ENCODE assay signal across 1 cellular context in the genomic region with DNA sequence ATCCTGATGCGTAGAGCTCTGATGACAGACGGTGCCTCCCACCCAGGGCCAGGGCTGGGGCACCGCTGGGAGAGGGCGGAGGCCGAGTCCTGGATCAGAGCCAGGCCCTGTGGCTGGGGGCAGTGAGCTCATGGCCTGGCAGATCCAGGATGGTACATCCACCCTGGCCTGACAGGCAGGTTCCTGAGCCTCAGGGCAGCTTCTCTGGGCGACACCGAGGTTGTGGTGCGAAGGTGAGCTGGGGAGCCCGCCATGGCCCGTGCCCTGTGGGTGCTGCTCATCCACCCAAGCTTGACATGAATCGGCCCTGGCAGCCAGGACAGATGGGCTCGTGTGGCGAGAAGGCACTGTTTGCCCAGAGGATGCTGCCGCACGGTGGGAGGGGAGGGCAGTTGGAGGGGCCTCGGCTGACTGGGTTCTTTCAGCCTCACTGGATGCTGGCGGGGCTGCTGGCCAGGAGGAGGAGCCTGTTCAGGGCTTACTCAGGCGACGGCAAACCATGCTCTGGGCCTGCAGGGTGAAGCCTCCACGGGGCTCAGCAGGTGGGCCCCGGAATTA.
TF ChIP-seq lines count a peak whose summit lies in the region.

No MANE protein-coding gene starts in this region.

TF ChIP-seq in HCT116, 20 proteins besides CTCF, POLR2A, EP300 and RAD21 (continued from another document):
- no peak for TF ChIP-seq CEBPB (IDR thresholded peaks at IDR 0.05; ENCODE audit: low read depth)
- no peak for TF ChIP-seq TCF7L2 (IDR thresholded peaks at IDR 0.05; ENCODE audit: borderline replicate concordance, extremely low read depth, insufficient read depth, insufficient read length)
- TF ChIP-seq, protein P1, sequence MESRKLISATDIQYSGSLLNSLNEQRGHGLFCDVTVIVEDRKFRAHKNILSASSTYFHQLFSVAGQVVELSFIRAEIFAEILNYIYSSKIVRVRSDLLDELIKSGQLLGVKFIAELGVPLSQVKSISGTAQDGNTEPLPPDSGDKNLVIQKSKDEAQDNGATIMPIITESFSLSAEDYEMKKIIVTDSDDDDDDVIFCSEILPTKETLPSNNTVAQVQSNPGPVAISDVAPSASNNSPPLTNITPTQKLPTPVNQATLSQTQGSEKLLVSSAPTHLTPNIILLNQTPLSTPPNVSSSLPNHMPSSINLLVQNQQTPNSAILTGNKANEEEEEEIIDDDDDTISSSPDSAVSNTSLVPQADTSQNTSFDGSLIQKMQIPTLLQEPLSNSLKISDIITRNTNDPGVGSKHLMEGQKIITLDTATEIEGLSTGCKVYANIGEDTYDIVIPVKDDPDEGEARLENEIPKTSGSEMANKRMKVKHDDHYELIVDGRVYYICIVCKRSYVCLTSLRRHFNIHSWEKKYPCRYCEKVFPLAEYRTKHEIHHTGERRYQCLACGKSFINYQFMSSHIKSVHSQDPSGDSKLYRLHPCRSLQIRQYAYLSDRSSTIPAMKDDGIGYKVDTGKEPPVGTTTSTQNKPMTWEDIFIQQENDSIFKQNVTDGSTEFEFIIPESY (IDR thresholded peaks at IDR 0.05; ENCODE audit: extremely low read depth, insufficient replicate concordance, low read length) = no peak
- TF ChIP-seq POLR2AphosphoS5 (IDR thresholded peaks at IDR 0.05; ENCODE audit: low read depth, low read length) = no peak
- TF ChIP-seq ELF1 (IDR thresholded peaks at IDR 0.05; ENCODE audit: borderline replicate concordance, low read depth) = no peak
- TF ChIP-seq SIN3A (IDR thresholded peaks at IDR 0.05; ENCODE audit: low read depth) = no peak
- TF ChIP-seq, protein P2, sequence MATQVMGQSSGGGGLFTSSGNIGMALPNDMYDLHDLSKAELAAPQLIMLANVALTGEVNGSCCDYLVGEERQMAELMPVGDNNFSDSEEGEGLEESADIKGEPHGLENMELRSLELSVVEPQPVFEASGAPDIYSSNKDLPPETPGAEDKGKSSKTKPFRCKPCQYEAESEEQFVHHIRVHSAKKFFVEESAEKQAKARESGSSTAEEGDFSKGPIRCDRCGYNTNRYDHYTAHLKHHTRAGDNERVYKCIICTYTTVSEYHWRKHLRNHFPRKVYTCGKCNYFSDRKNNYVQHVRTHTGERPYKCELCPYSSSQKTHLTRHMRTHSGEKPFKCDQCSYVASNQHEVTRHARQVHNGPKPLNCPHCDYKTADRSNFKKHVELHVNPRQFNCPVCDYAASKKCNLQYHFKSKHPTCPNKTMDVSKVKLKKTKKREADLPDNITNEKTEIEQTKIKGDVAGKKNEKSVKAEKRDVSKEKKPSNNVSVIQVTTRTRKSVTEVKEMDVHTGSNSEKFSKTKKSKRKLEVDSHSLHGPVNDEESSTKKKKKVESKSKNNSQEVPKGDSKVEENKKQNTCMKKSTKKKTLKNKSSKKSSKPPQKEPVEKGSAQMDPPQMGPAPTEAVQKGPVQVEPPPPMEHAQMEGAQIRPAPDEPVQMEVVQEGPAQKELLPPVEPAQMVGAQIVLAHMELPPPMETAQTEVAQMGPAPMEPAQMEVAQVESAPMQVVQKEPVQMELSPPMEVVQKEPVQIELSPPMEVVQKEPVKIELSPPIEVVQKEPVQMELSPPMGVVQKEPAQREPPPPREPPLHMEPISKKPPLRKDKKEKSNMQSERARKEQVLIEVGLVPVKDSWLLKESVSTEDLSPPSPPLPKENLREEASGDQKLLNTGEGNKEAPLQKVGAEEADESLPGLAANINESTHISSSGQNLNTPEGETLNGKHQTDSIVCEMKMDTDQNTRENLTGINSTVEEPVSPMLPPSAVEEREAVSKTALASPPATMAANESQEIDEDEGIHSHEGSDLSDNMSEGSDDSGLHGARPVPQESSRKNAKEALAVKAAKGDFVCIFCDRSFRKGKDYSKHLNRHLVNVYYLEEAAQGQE (IDR thresholded peaks at IDR 0.05; ENCODE audit: low read depth) = no peak
- no peak for TF ChIP-seq YY1 (IDR thresholded peaks at IDR 0.05; ENCODE audit: extremely low read depth, insufficient replicate concordance, low read depth, low read length)
- TF ChIP-seq ZFX (IDR thresholded peaks at IDR 0.05) = no peak
- no peak for TF ChIP-seq SRF (IDR thresholded peaks at IDR 0.05; ENCODE audit: low read depth)
- TF ChIP-seq FOSL1 (IDR thresholded peaks at IDR 0.05; ENCODE audit: low read depth) = no peak
- TF ChIP-seq EGR1 (IDR thresholded peaks at IDR 0.05; ENCODE audit: low read depth) = no peak
- no peak for TF ChIP-seq EZH2phosphoT487 (IDR thresholded peaks at IDR 0.05; ENCODE audit: borderline replicate concordance)
TF ChIP-seq in HCT116: peak in this region for 0.
